In the genomic region with DNA sequence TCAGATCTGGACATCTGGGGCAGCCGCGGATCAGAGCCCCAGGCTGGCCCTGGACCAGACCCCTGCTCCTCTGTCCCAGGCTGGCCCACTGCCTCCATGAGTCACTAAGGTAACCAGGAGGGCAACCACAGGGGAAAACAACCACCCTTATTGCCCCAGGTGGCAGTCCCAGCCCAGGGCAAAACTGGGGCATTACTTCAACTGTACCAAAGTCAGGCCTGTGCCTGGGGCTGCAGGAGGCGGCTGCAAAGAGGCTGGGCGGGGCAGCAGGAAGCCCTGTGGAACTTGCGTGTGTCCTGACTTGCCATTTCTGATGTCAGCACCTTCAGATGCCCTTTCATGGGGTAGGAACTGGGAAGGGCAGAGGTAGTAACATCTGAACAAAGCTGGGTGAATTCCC, we compare ENCODE assay signal across 1 cellular context.
A peak's percentile ranks its signal among the peaks of the same experiment; 100 is the strongest.
TF ChIP-seq lines count a peak whose summit lies in the region.

No MANE protein-coding gene starts in this region.

TF ChIP-seq in K562, 482 proteins besides CTCF, POLR2A, EP300 and RAD21:
- TF ChIP-seq PRMT5 (CRISPR knock-in tag; IDR thresholded peaks at IDR 0.05) (no peak), ZKSCAN3 (CRISPR knock-in tag; IDR thresholded peaks at IDR 0.05) (peak; percentile 78), ARID1B (IDR thresholded peaks at IDR 0.05) (no peak)
TF ChIP-seq in K562: peak in this region for 1.
